Comparison of ENCODE assay signal across 4 cellular contexts in genomic region chr7:45827731-45828130, GRCh38. TPM values are rescaled to one million over a fixed set of nuclear protein-coding genes. Genes with fewer than 3 reads are reported as not detected.
"Had no signal": no experiment of that assay in that cellular context is flagged by ENCODE, and none has a peak within 500 bp of the region (broad histone marks: within the 10 kb centered on the region; RNA-seq: fewer than 3 reads in every experiment).

No MANE protein-coding gene starts in this region.

RNA-seq across cellular contexts. Expression of gene CCDC201, which starts 45.2 kb away (rescaled TPM):
- total RNA-seq: LHCN-M2, M059J, MCF 10A, NCI-H460 had no signal
